17 cellular contexts compared by ENCODE assay signal in the genomic region with DNA sequence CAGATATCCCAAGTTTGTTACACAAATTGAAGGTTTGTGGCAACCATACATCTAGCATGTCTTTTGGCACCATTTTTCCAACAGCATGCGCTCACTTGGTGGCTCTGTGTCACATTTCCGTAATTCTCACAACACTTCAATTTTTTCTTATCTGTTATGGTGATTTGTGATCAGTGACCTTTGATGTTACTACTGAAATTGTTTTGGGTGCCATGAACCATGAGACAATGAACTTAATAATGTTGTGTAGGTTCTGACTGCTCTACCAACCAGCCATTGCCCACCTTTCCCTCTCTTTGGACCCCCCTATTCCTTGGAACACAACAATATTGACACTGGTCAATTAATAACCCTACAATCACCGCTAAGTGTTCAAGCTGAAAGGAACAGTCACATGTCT. TPM values are rescaled to one million over a fixed set of nuclear protein-coding genes. Genes with fewer than 3 reads are reported as not detected.
DNase-seq lines count a peak whose midpoint lies in the region; ATAC-seq and TF ChIP-seq lines count a peak whose summit lies in the region.
"Had no signal": no experiment of that assay in that cellular context is flagged by ENCODE, and none has a peak within 500 bp of the region (broad histone marks: within the 10 kb centered on the region; RNA-seq: fewer than 3 reads in every experiment).

No MANE protein-coding gene starts in this region.

- H3K4me3 ChIP-seq in esophagus muscularis mucosa = no peak overlapping the region
- H3K4me3 ChIP-seq: A549; BLaER1 treated with 17β-estradiol and CSF1 and Interleukin-3, amounts not matched to agents 10 nM and 100 nM had no signal

- 88% methylated on average over 3 of the region's 3 CpGs for WGBS in esophagus muscularis mucosa

- no peak for DNase-seq in activated T-cell treated with anti-CD3 and anti-CD28 coated beads, Interleukin-2, amount 50 U/mL, for 24 hours
- DNase-seq in activated T-cell treated with anti-CD3 and anti-CD28 coated beads, Interleukin-2, amount 50 U/mL, for 72 hours = no peak
- DNase-seq in esophagus muscularis mucosa (ENCODE audit: extremely low spot score) (peak; percentile 45), progenitor cell of endocrine pancreas (ENCODE audit: low spot score, unreplicated experiment) (no peak)
- DNase-seq: AML-193; Caco-2; Calu3; CD4-positive, alpha-beta T cell; CD8-positive, alpha-beta T cell; DMS79 treated with DMSO at 0.1 percent for 48 hours; GF-D8 had no signal

- H3K27ac ChIP-seq in esophagus muscularis mucosa (replicated peaks in 1 of 4) = no peak overlapping the region
- H3K27ac ChIP-seq: 22Rv1; A549; BLaER1 treated with 17β-estradiol and CSF1 and Interleukin-3, amounts not matched to agents 10 nM and 100 nM; C4-2B had no signal

- ATAC-seq in activated T-cell treated with anti-CD3 and anti-CD28 coated beads, Interleukin-2, amount 50 U/mL, for 72 hours (replicated peaks in 1 of 2) = no peak
- no peak for ATAC-seq in GM21619 (IDR thresholded peaks at IDR 0.05; ENCODE audit: unreplicated experiment)
- ATAC-seq: A549; CD8-positive, alpha-beta T cell had no signal

- no peaks in the 10 kb centered on the region for H3K27me3 ChIP-seq in esophagus muscularis mucosa
- H3K27me3 ChIP-seq: BLaER1 treated with 17β-estradiol and CSF1 and Interleukin-3, amounts not matched to agents 10 nM and 100 nM had no signal

- H3K36me3 ChIP-seq in esophagus muscularis mucosa = peaks cover 0 to 3% (median 2%) of the 10 kb centered on the region in 4 donors

- no peak overlapping the region for H3K4me3 Mint-ChIP-seq in activated T-cell treated with anti-CD3 and anti-CD28 coated beads, Interleukin-2, amount 50 U/mL, for 24 hours
- H3K4me3 Mint-ChIP-seq in activated T-cell treated with anti-CD3 and anti-CD28 coated beads, Interleukin-2, amount 50 U/mL, for 72 hours = no peak overlapping the region
- H3K4me3 Mint-ChIP-seq in progenitor cell of endocrine pancreas (ENCODE audit: low read depth) = no peak overlapping the region
- H3K4me3 Mint-ChIP-seq: B cell; CD4-positive, alpha-beta T cell; CD8-positive, alpha-beta T cell had no signal

- no peaks in the 10 kb centered on the region for H3K27me3 Mint-ChIP-seq in activated T-cell treated with anti-CD3 and anti-CD28 coated beads, Interleukin-2, amount 50 U/mL, for 24 hours
- no peaks in the 10 kb centered on the region for H3K27me3 Mint-ChIP-seq in activated T-cell treated with anti-CD3 and anti-CD28 coated beads, Interleukin-2, amount 50 U/mL, for 72 hours (ENCODE audit: low read depth)
- no peaks in the 10 kb centered on the region for H3K27me3 Mint-ChIP-seq in progenitor cell of endocrine pancreas
- H3K27me3 Mint-ChIP-seq: B cell; CD4-positive, alpha-beta T cell had no signal

- peaks cover 62% of the 10 kb centered on the region for H3K4me1 Mint-ChIP-seq in activated T-cell treated with anti-CD3 and anti-CD28 coated beads, Interleukin-2, amount 50 U/mL, for 24 hours (ENCODE audit: low read depth)
- peaks cover 41% of the 10 kb centered on the region for H3K4me1 Mint-ChIP-seq in activated T-cell treated with anti-CD3 and anti-CD28 coated beads, Interleukin-2, amount 50 U/mL, for 72 hours (ENCODE audit: low read depth)
- peaks cover 7% of the 10 kb centered on the region for H3K4me1 Mint-ChIP-seq in progenitor cell of endocrine pancreas (ENCODE audit: low read depth)

- no peaks in the 10 kb centered on the region for H3K9me3 Mint-ChIP-seq in activated T-cell treated with anti-CD3 and anti-CD28 coated beads, Interleukin-2, amount 50 U/mL, for 24 hours
- H3K9me3 Mint-ChIP-seq in activated T-cell treated with anti-CD3 and anti-CD28 coated beads, Interleukin-2, amount 50 U/mL, for 72 hours = no peaks in the 10 kb centered on the region
- no peaks in the 10 kb centered on the region for H3K9me3 Mint-ChIP-seq in progenitor cell of endocrine pancreas (ENCODE audit: low read depth)
- H3K9me3 Mint-ChIP-seq: CD4-positive, alpha-beta T cell; CD8-positive, alpha-beta T cell had no signal

- TF ChIP-seq EP300 in esophagus muscularis mucosa (IDR thresholded peaks at IDR 0.05) = no peak

- H3K9me3 ChIP-seq in esophagus muscularis mucosa = no peaks in the 10 kb centered on the region
- H3K9me3 ChIP-seq: A549; BLaER1 treated with 17β-estradiol and CSF1 and Interleukin-3, amounts not matched to agents 10 nM and 100 nM; Caco-2 had no signal

- H3K27ac Mint-ChIP-seq in activated T-cell treated with anti-CD3 and anti-CD28 coated beads, Interleukin-2, amount 50 U/mL, for 24 hours = peak overlapping the region; percentile 41
- no peak overlapping the region for H3K27ac Mint-ChIP-seq in activated T-cell treated with anti-CD3 and anti-CD28 coated beads, Interleukin-2, amount 50 U/mL, for 72 hours
- H3K27ac Mint-ChIP-seq in progenitor cell of endocrine pancreas = peak overlapping the region; percentile 58
- H3K27ac Mint-ChIP-seq: B cell; CD4-positive, alpha-beta T cell; CD8-positive, alpha-beta T cell had no signal

- TF ChIP-seq CTCF in esophagus muscularis mucosa (IDR thresholded peaks at IDR 0.05) = no peak
- no peak for TF ChIP-seq CTCF in progenitor cell of endocrine pancreas (IDR thresholded peaks at IDR 0.05; ENCODE audit: unreplicated experiment)

- H3K4me1 ChIP-seq in esophagus muscularis mucosa = peaks cover 4 to 14% (median 11%) of the 10 kb centered on the region in 4 donors
- H3K4me1 ChIP-seq: A549 had no signal

- no peak for TF ChIP-seq POLR2A in esophagus muscularis mucosa (IDR thresholded peaks at IDR 0.05; ENCODE audit: low read depth)

- peaks cover 49% of the 10 kb centered on the region for H3K36me3 Mint-ChIP-seq in activated T-cell treated with anti-CD3 and anti-CD28 coated beads, Interleukin-2, amount 50 U/mL, for 24 hours (ENCODE audit: low read depth)
- peaks cover 0 to 7% of the 10 kb centered on the region in 2 donors for H3K36me3 Mint-ChIP-seq in activated T-cell treated with anti-CD3 and anti-CD28 coated beads, Interleukin-2, amount 50 U/mL, for 72 hours (ENCODE audit: insufficient read depth in 2 of 2)
- peaks cover 3% of the 10 kb centered on the region for H3K36me3 Mint-ChIP-seq in progenitor cell of endocrine pancreas (ENCODE audit: insufficient read depth)

- intact Hi-C loops in esophagus muscularis mucosa (cut with DNase I) = no loop called here

RNA-seq across cellular contexts. Expression of a gene that starts 10.7 kb away (rescaled TPM):
- total RNA-seq in activated T-cell treated with anti-CD3 and anti-CD28 coated beads, Interleukin-2, amount 50 U/mL, for 72 hours = 10 to 100 TPM; 77.3 to 92.3 TPM
- total RNA-seq in esophagus muscularis mucosa (10 to 100 TPM; 40.2 to 57.1 (median 51.2) TPM), progenitor cell of endocrine pancreas (51.3 and 54.8 TPM in 2 replicates)

RNA-seq across cellular contexts. Expression of a gene that starts 48.6 kb away (rescaled TPM):
- total RNA-seq in activated T-cell treated with anti-CD3 and anti-CD28 coated beads, Interleukin-2, amount 50 U/mL, for 72 hours = 1 to 10 TPM in 1 of 2 donors, under 1 TPM in 1; 1.00 to 1.4 TPM
- total RNA-seq in esophagus muscularis mucosa = 1 to 10 TPM in 3 of 4 donors, under 1 TPM in 1; 0.42 to 2.9 (median 2.4) TPM
- total RNA-seq in progenitor cell of endocrine pancreas = 1.9 and 2.4 TPM in 2 replicates
